Comparison of ENCODE assay signal across 18 cellular contexts in the genomic region with DNA sequence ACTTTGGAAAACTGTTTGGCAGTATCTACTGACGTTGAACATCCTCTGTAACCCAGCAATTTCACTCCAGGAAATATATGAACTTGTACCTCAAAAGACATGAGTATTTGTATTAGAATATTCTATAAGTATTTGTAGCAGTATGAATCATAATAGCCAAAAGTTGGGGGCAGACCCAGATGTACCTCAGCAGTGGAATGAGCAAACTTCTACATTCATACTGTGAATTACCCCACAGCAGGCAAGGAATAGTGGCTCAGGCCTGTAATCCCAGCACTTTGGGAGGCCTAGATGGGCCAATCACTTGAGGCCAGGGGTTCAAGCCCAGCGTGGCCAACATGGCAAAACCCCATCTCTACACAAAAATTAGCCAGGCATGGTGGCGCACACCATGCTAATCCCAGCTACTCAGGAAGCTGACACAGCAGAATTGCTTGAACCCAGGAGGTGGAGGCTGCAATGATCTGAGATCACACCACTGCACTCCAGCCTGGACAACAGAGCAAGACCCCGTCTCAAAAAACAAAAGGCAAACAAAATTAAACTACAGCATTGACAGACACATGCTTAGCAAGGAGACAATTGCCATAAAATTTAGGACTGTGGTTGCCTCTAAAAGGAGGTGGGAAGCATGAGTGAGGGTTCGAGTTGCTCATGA.
"Had no signal": no experiment of that assay in that cellular context is flagged by ENCODE, and none has a peak within 500 bp of the region (broad histone marks: within the 10 kb centered on the region; RNA-seq: fewer than 3 reads in every experiment).

No MANE protein-coding gene starts in this region.

- H3K27me3 ChIP-seq: body of pancreas, dorsolateral prefrontal cortex, foreskin keratinocyte, neural progenitor cell, testis had no signal

- H3K9me3 ChIP-seq: body of pancreas, testis had no signal

- FAIRE-seq: kidney, TTC549 had no signal

- H3K4me3 Mint-ChIP-seq: endodermal cell; neural progenitor cell; T-helper 2 cell treated with Interferon-gamma antibody and Interleukin-4, amounts not matched to agents 5 μg/mL and 100 μg/mL, for 36 hours; type B pancreatic cell had no signal

- H3K27me3 Mint-ChIP-seq: progenitor cell of endocrine pancreas, type B pancreatic cell had no signal

- DNase-seq: activated CD4-positive, alpha-beta T cell treated with anti-CD3 and anti-CD28 coated beads for 4 hours; activated naive CD4-positive, alpha-beta T cell; body of pancreas; caudate nucleus; dorsolateral prefrontal cortex; foreskin keratinocyte; hypothalamus; kidney; stimulated activated CD4-positive, alpha-beta T cell treated with anti-CD3 and anti-CD28 coated beads, Interleukin-2, amount 100 ng/mL, for 48 hours; testis had no signal

- H2AFZ ChIP-seq: neural progenitor cell had no signal

- ATAC-seq: body of pancreas, foreskin keratinocyte, left lobe of liver had no signal

- H3K36me3 Mint-ChIP-seq: neural progenitor cell, type B pancreatic cell had no signal

- H3K9me3 Mint-ChIP-seq: type B pancreatic cell had no signal

- H3K27ac ChIP-seq: body of pancreas, foreskin keratinocyte, neural progenitor cell had no signal

- H3K36me3 ChIP-seq: neural progenitor cell had no signal

- H3K27ac Mint-ChIP-seq: endodermal cell; neural progenitor cell; progenitor cell of endocrine pancreas; T-helper 2 cell treated with Interferon-gamma antibody and Interleukin-4, amounts not matched to agents 5 μg/mL and 100 μg/mL, for 36 hours; type B pancreatic cell had no signal

- H3K4me2 ChIP-seq: neural progenitor cell had no signal

- H3K4me3 ChIP-seq: body of pancreas, dorsolateral prefrontal cortex, neural progenitor cell, skin epidermis, testis had no signal

- H3K9ac ChIP-seq: neural progenitor cell had no signal
